In the genomic region with DNA sequence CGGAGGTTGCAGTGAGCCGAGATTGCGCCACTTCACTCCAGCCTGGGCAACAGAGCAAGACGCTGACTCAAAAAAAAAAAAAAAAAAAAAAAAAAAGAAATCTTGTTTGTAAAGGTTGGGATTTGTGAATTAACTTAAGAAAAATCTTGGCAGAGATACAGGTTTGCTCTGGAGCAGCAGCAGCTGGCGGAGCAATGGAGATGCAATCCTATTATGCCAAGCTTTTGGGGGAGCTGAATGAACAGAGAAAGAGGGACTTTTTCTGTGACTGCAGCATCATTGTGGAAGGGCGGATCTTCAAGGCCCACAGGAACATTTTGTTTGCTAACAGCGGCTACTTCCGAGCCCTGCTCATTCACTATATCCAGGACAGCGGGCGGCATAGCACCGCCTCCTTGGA, we compare ENCODE assay signal across 20 cellular contexts. TPM values are rescaled to one million over a fixed set of nuclear protein-coding genes. Genes with fewer than 3 reads are reported as not detected.
"Had no signal": no experiment of that assay in that cellular context is flagged by ENCODE, and none has a peak within 500 bp of the region (broad histone marks: within the 10 kb centered on the region; RNA-seq: fewer than 3 reads in every experiment).

No MANE protein-coding gene starts in this region.

- H3K27ac ChIP-seq: adrenal gland, hepatocyte, tibial artery, WERI-Rb-1 had no signal

- FAIRE-seq: astrocyte, bronchial epithelial cell, islet of Langerhans, urothelium cell line had no signal

- H3K27ac Mint-ChIP-seq: activated naive CD4-positive, alpha-beta T cell treated with anti-CD3 and anti-CD28 coated beads, Interleukin-2, amount 50 U/mL, for 24 hours; activated T-cell treated with anti-CD3 and anti-CD28 coated beads, Interleukin-2, amount 50 U/mL, for 72 hours; nephron; progenitor cell of endocrine pancreas; T-helper 17 cell had no signal

- H3K4me3 ChIP-seq: adrenal gland, hepatocyte, tibial artery had no signal

- H3K9me3 Mint-ChIP-seq: activated naive CD4-positive, alpha-beta T cell treated with anti-CD3 and anti-CD28 coated beads, Interleukin-2, amount 50 U/mL, for 24 hours; activated T-cell treated with anti-CD3 and anti-CD28 coated beads, Interleukin-2, amount 50 U/mL, for 72 hours; nephron had no signal

- H3K36me3 ChIP-seq: adrenal gland, tibial artery had no signal

- H2AFZ ChIP-seq: hepatocyte had no signal

- H3K27me3 ChIP-seq: adrenal gland had no signal

- H3K4me2 ChIP-seq: hepatocyte had no signal

- H3K36me3 Mint-ChIP-seq: activated naive CD4-positive, alpha-beta T cell treated with anti-CD3 and anti-CD28 coated beads, Interleukin-2, amount 50 U/mL, for 24 hours had no signal

- DNase-seq: activated CD4-positive, alpha-beta T cell treated with anti-CD3 and anti-CD28 coated beads for 1 hour; activated effector memory CD4-positive, alpha-beta T cell treated with anti-CD3 and anti-CD28 coated beads, Interleukin-2, amount 50 U/mL, for 16 hours; adrenal gland; effector CD8-positive, alpha-beta T cell; stimulated activated naive CD4-positive, alpha-beta T cell; T-helper 17 cell; WERI-Rb-1 had no signal

- ATAC-seq: T-helper 17 cell had no signal

- H3K9me3 ChIP-seq: adrenal gland, tibial artery had no signal

RNA-seq across cellular contexts. Expression of a gene that starts 5.6 kb away (rescaled TPM):
- total RNA-seq: activated CD8-positive, alpha-beta memory T cell treated with anti-CD3 and anti-CD28 coated beads for 36 hours; activated T-cell treated with anti-CD3 and anti-CD28 coated beads, Interleukin-2, amount 50 U/mL, for 72 hours; bronchial epithelial cell; esophagus mucosa; fibroblast of villous mesenchyme; T-helper 17 cell had no signal
